In genomic region chr2:102235491-102235890, GRCh38 we compare ENCODE assay signal across 9 cellular contexts. TPM values are rescaled to one million over a fixed set of nuclear protein-coding genes. Genes with fewer than 3 reads are reported as not detected.
DNase-seq lines count a peak whose midpoint lies in the region; ATAC-seq and TF ChIP-seq lines count a peak whose summit lies in the region.
"Had no signal": no experiment of that assay in that cellular context is flagged by ENCODE, and none has a peak within 500 bp of the region (broad histone marks: within the 10 kb centered on the region; RNA-seq: fewer than 3 reads in every experiment).

No MANE protein-coding gene starts in this region.

- ATAC-seq in activated CD8-positive, alpha-beta memory T cell treated with anti-CD3 and anti-CD28 coated beads, Interleukin-2, amount 10 ng/mL, durations not matched to agents 7 days and 5 days = peak; percentile 41
- peak; percentile 46 for ATAC-seq in effector memory CD8-positive, alpha-beta T cell (replicated peaks)
- ATAC-seq in GM21825 (IDR thresholded peaks at IDR 0.05; ENCODE audit: unreplicated experiment) (no peak), GM19463 (IDR thresholded peaks at IDR 0.05; ENCODE audit: unreplicated experiment) (no peak)

- H3K36me3 Mint-ChIP-seq in activated CD8-positive, alpha-beta memory T cell treated with anti-CD3 and anti-CD28 coated beads, Interleukin-2, amount 10 ng/mL, durations not matched to agents 7 days and 5 days = peaks cover 1% of the 10 kb centered on the region
- peaks cover 2% of the 10 kb centered on the region for H3K36me3 Mint-ChIP-seq in effector memory CD8-positive, alpha-beta T cell (ENCODE audit: insufficient read depth)
- no peaks in the 10 kb centered on the region for H3K36me3 Mint-ChIP-seq in osteocyte (ENCODE audit: unreplicated experiment)

- H3K27me3 Mint-ChIP-seq in activated CD8-positive, alpha-beta memory T cell treated with anti-CD3 and anti-CD28 coated beads, Interleukin-2, amount 10 ng/mL, durations not matched to agents 7 days and 5 days = no peaks in the 10 kb centered on the region
- H3K27me3 Mint-ChIP-seq in effector memory CD8-positive, alpha-beta T cell = no peaks in the 10 kb centered on the region
- H3K27me3 Mint-ChIP-seq in osteocyte (ENCODE audit: unreplicated experiment) = no peaks in the 10 kb centered on the region

- DNase-seq in activated CD8-positive, alpha-beta memory T cell treated with anti-CD3 and anti-CD28 coated beads, Interleukin-2, amount 10 ng/mL, durations not matched to agents 7 days and 5 days = peak; percentile 56
- DNase-seq in activated CD8-positive, alpha-beta memory T cell treated with anti-CD3 and anti-CD28 coated beads, Interleukin-2, amount 50 U/mL, for 48 hours = no peak
- DNase-seq in MV-4-11 (lab: John Stamatoyannopoulos, UW) (peak; percentile 0), osteocyte (ENCODE audit: extremely low spot score, unreplicated experiment) (no peak), SK-N-DZ (ENCODE audit: low spot score) (no peak)
- DNase-seq in effector memory CD8-positive, alpha-beta T cell = no peak
- DNase-seq: NCI-H146 had no signal

- H3K9me3 Mint-ChIP-seq in activated CD8-positive, alpha-beta memory T cell treated with anti-CD3 and anti-CD28 coated beads, Interleukin-2, amount 10 ng/mL, durations not matched to agents 7 days and 5 days (ENCODE audit: low read depth) = peaks cover 2% of the 10 kb centered on the region
- H3K9me3 Mint-ChIP-seq in effector memory CD8-positive, alpha-beta T cell = no peaks in the 10 kb centered on the region
- no peaks in the 10 kb centered on the region for H3K9me3 Mint-ChIP-seq in osteocyte (ENCODE audit: unreplicated experiment)

- TF ChIP-seq CTCF in osteocyte (IDR thresholded peaks at IDR 0.05) = peak; percentile 15

- CTCF ChIA-PET in activated CD8-positive, alpha-beta memory T cell treated with anti-CD3 and anti-CD28 coated beads, Interleukin-2, amount 10 ng/mL, durations not matched to agents 7 days and 5 days (lab: Charles Lee) = interaction anchor here (0.7 to 2.6 kb wide), 9 partner anchors 15 to 352 kb away, joined by 3 to 10 read pairs (median 3); no protein-coding TSS in a partner anchor

- H3K4me1 Mint-ChIP-seq in activated CD8-positive, alpha-beta memory T cell treated with anti-CD3 and anti-CD28 coated beads, Interleukin-2, amount 10 ng/mL, durations not matched to agents 7 days and 5 days = peaks cover 41% of the 10 kb centered on the region
- H3K4me1 Mint-ChIP-seq in effector memory CD8-positive, alpha-beta T cell (ENCODE audit: low read depth in 2 of 2) = peaks cover 5 to 11% of the 10 kb centered on the region in 2 donors
- peaks cover 16% of the 10 kb centered on the region for H3K4me1 Mint-ChIP-seq in osteocyte (ENCODE audit: unreplicated experiment)

- no peak overlapping the region for H3K4me3 Mint-ChIP-seq in activated CD8-positive, alpha-beta memory T cell treated with anti-CD3 and anti-CD28 coated beads, Interleukin-2, amount 10 ng/mL, durations not matched to agents 7 days and 5 days
- no peak overlapping the region for H3K4me3 Mint-ChIP-seq in effector memory CD8-positive, alpha-beta T cell
- no peak overlapping the region for H3K4me3 Mint-ChIP-seq in osteocyte (ENCODE audit: unreplicated experiment)

- no peak overlapping the region for H3K27ac Mint-ChIP-seq in activated CD8-positive, alpha-beta memory T cell treated with anti-CD3 and anti-CD28 coated beads, Interleukin-2, amount 10 ng/mL, durations not matched to agents 7 days and 5 days
- no peak overlapping the region for H3K27ac Mint-ChIP-seq in effector memory CD8-positive, alpha-beta T cell
- no peak overlapping the region for H3K27ac Mint-ChIP-seq in osteocyte (ENCODE audit: unreplicated experiment)

RNA-seq across cellular contexts. Expression of gene IL1RL2, which starts 48.7 kb away (rescaled TPM):
- total RNA-seq in activated CD8-positive, alpha-beta memory T cell treated with anti-CD3 and anti-CD28 coated beads, Interleukin-2, amount 10 ng/mL, durations not matched to agents 7 days and 5 days = not detected
- total RNA-seq in osteocyte = 0.21 TPM in 1 of 2 replicates, not detected in the other
- not detected in 2 replicates for polyA plus RNA-seq in SK-N-DZ (2014; cell fraction: cytosol; rRNA removed)
- polyA plus RNA-seq in SK-N-DZ (2014; cell fraction: nucleus; rRNA removed) = not detected in 2 replicates

Comparison
In these comparisons a context has a peak if more than half of its experiments do, and no peak if none do; other contexts are left out.
1. DNase-seq: peak in activated CD8-positive, alpha-beta memory T cell treated with anti-CD3 and anti-CD28 coated beads, Interleukin-2, amount 10 ng/mL, durations not matched to agents 7 days and 5 days (single experiment) and MV-4-11 (single experiment); none in activated CD8-positive, alpha-beta memory T cell treated with anti-CD3 and anti-CD28 coated beads, Interleukin-2, amount 50 U/mL, for 48 hours (single experiment), effector memory CD8-positive, alpha-beta T cell (0 of 3), osteocyte (single experiment) and SK-N-DZ (single experiment).
2. ATAC-seq: peak in activated CD8-positive, alpha-beta memory T cell treated with anti-CD3 and anti-CD28 coated beads, Interleukin-2, amount 10 ng/mL, durations not matched to agents 7 days and 5 days (single experiment) and effector memory CD8-positive, alpha-beta T cell (single experiment); none in GM21825 (single experiment) and GM19463 (single experiment).